17 cellular contexts compared by ENCODE assay signal in the genomic region with DNA sequence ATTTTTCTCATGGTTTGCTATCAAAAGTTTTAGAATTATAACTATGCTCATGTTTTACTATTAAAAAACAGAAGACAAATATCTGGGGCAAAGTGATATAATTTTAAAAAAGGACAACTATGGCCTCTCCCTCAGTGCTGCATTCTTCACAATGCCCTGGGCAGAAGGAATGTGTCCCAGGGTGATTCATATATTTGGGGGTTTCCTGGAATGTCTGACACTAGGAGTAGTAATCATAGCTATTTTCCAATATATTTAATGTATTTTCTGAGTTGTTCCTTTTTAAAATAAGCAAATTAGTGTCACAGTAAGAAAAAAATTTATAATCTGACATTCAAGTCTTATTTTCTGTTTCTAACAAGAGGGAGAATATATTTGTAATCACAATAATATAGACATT.
DNase-seq lines count a peak whose midpoint lies in the region; ATAC-seq and TF ChIP-seq lines count a peak whose summit lies in the region.
"Had no signal": no experiment of that assay in that cellular context is flagged by ENCODE, and none has a peak within 500 bp of the region (broad histone marks: within the 10 kb centered on the region; RNA-seq: fewer than 3 reads in every experiment).

No MANE protein-coding gene starts in this region.

- in situ Hi-C loops in ACHN (cut with HindIII; ENCODE audit: low pct_ligation_motif_present, low pct_unique_long_range_greater_than_20kb, low sequenced_read_pairs), result no loop called here
- in situ Hi-C loops in brain microvascular endothelial cell (cut with HindIII; ENCODE audit: low pct_ligation_motif_present, low sequenced_read_pairs), result no loop called here

- H3K4me3 ChIP-seq in brain microvascular endothelial cell (ENCODE audit: low read depth, low read length), result no peak overlapping the region
- H3K4me3 ChIP-seq: esophagus muscularis mucosa, SK-N-MC had no signal

- H3K27me3 ChIP-seq in brain microvascular endothelial cell (replicated peaks), result no peaks in the 10 kb centered on the region
- H3K27me3 ChIP-seq: esophagus muscularis mucosa, neutrophil had no signal

- DNase-seq in ACHN (peak; percentile 79), M059J (ENCODE audit: low read depth) (peak; percentile 62), brain microvascular endothelial cell (peak; percentile 73), kidney glomerular epithelial cell (lab: John Stamatoyannopoulos, UW) (peak; percentile 70), NCI-H446 treated with DMSO at 0.1 percent for 48 hours (lab: John Stamatoyannopoulos, UW) (no peak), GF-D8 (lab: John Stamatoyannopoulos, UW) (no peak)
- DNase-seq: activated CD8-positive, alpha-beta memory T cell treated with anti-CD3 and anti-CD28 coated beads, Interleukin-2, amount 50 U/mL, for 4 hours; activated naive CD4-positive, alpha-beta T cell treated with anti-CD3 and anti-CD28 coated beads, Interleukin-2, amount 50 U/mL, for 16 hours; DMS153; HFFc6; MV-4-11; NCI-H2171 had no signal

- H3K36me3 ChIP-seq in brain microvascular endothelial cell (replicated peaks), result no peaks in the 10 kb centered on the region
- H3K36me3 ChIP-seq: esophagus muscularis mucosa, neutrophil had no signal

- no peak for ATAC-seq in HG02759 (IDR thresholded peaks at IDR 0.05; ENCODE audit: unreplicated experiment)
- ATAC-seq in HG02623 (IDR thresholded peaks at IDR 0.05; ENCODE audit: unreplicated experiment), result no peak

- TF ChIP-seq CTCF in brain microvascular endothelial cell (IDR thresholded peaks at IDR 0.05; ENCODE audit: low read depth, low read length, missing control alignments), result no peak

- peak overlapping the region; percentile 41 for H3K27ac ChIP-seq in brain microvascular endothelial cell
- H3K27ac ChIP-seq: esophagus muscularis mucosa, neutrophil, SK-N-MC had no signal

Comparison
In these comparisons a context has a peak if more than half of its experiments do, and no peak if none do; other contexts are left out.
1. DNase-seq: peak in ACHN (single experiment), M059J (single experiment), brain microvascular endothelial cell (single experiment) and kidney glomerular epithelial cell (single experiment); none in NCI-H446 treated with DMSO at 0.1 percent for 48 hours (single experiment) and GF-D8 (single experiment).